ENCODE assay signal across 19 cellular contexts in the genomic region with DNA sequence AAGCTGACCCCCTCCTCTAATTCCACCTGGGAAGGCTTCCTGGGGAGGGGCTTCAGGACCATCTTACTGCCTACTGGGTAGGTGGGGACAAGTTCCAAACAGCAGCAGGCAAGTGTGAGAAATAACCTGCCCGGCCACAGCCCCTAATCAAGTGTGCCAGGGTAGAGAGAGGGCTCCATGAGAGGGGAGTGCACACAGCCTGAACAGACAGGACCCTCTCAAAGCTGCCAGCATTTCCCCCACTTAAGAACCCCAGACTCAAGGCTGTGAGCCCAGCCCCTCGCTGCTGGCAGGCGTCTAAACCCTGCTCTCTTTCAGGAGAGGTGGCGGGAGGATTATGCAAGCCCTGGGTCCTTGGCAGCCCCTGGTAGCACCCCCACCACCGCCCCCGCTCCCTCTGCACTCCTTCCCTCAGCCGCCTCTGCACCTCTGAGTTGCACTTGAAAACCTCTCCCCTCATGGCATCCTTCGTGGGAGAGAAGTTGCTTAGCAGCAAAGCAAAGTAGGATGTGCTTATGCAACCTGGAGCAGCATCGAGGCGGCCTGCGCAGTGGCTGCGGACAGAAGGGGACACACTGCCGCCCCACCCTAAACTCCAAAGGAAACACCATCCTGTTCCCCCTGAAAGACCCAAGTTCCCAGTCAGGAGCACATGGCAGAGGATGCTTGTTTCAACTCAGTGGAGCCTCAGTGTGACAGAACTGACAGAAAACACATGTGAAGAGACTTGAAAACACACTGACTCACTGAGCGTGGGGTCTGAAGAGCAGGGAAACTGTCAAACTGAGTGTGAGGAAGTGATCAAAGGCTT. TPM values are rescaled to one million over a fixed set of nuclear protein-coding genes. Genes with fewer than 3 reads are reported as not detected.
DNase-seq lines count a peak whose midpoint lies in the region; ATAC-seq lines count a peak whose summit lies in the region.
"Had no signal": no experiment of that assay in that cellular context is flagged by ENCODE, and none has a peak within 500 bp of the region (broad histone marks: within the 10 kb centered on the region; RNA-seq: fewer than 3 reads in every experiment).

No MANE protein-coding gene starts in this region.

- peaks cover 43% of the 10 kb centered on the region for H3K36me3 Mint-ChIP-seq in activated naive CD8-positive, alpha-beta T cell treated with anti-CD3 and anti-CD28 coated beads, Interleukin-2, amount 50 U/mL, for 24 hours (ENCODE audit: low read depth)
- peaks cover 17% of the 10 kb centered on the region for H3K36me3 Mint-ChIP-seq in activated naive CD8-positive, alpha-beta T cell treated with anti-CD3 and anti-CD28 coated beads for 36 hours
- H3K36me3 Mint-ChIP-seq in activated T-cell treated with anti-CD3 and anti-CD28 coated beads, Interleukin-2, amount 50 U/mL, for 72 hours (ENCODE audit: insufficient read depth in 2 of 2), result peaks cover 13 to 38% of the 10 kb centered on the region in 2 donors

- no peak for DNase-seq in activated naive CD8-positive, alpha-beta T cell treated with anti-CD3 and anti-CD28 coated beads, Interleukin-2, amount 50 U/mL, for 24 hours
- DNase-seq in activated naive CD8-positive, alpha-beta T cell treated with anti-CD3 and anti-CD28 coated beads for 36 hours, result no peak
- DNase-seq in activated T-cell treated with anti-CD3 and anti-CD28 coated beads, Interleukin-2, amount 50 U/mL, for 72 hours, result no peak
- DNase-seq in iPS-NIHi11 (ENCODE audit: low spot score) (peak; percentile 3), putamen (ENCODE audit: low spot score) (peak; percentile 85), DMS153 (lab: John Stamatoyannopoulos, UW) (no peak), NCI-H1417 treated with DMSO at 0.1 percent for 48 hours (lab: John Stamatoyannopoulos, UW) (no peak)
- DNase-seq: ACHN; AML-193; Caco-2; CD4-positive, CD25-positive, alpha-beta regulatory T cell; DMS79 treated with DMSO at 0.1 percent for 48 hours; GM23248; KBM-7; MV-4-11; NCI-H1436; NCI-H2029 treated with DMSO at 0.1 percent for 48 hours; NCI-H748 treated with DMSO at 0.1 percent for 48 hours; OCI-M1 had no signal

- no peak overlapping the region for H3K4me3 Mint-ChIP-seq in activated naive CD8-positive, alpha-beta T cell treated with anti-CD3 and anti-CD28 coated beads, Interleukin-2, amount 50 U/mL, for 24 hours
- no peak overlapping the region for H3K4me3 Mint-ChIP-seq in activated naive CD8-positive, alpha-beta T cell treated with anti-CD3 and anti-CD28 coated beads for 36 hours
- H3K4me3 Mint-ChIP-seq in activated T-cell treated with anti-CD3 and anti-CD28 coated beads, Interleukin-2, amount 50 U/mL, for 72 hours, result no peak overlapping the region

- no peak overlapping the region for H3K27ac Mint-ChIP-seq in activated naive CD8-positive, alpha-beta T cell treated with anti-CD3 and anti-CD28 coated beads, Interleukin-2, amount 50 U/mL, for 24 hours
- no peak overlapping the region for H3K27ac Mint-ChIP-seq in activated naive CD8-positive, alpha-beta T cell treated with anti-CD3 and anti-CD28 coated beads for 36 hours
- H3K27ac Mint-ChIP-seq in activated T-cell treated with anti-CD3 and anti-CD28 coated beads, Interleukin-2, amount 50 U/mL, for 72 hours, result peak overlapping the region; percentile 52
- H3K27ac Mint-ChIP-seq: CD4-positive, CD25-positive, alpha-beta regulatory T cell had no signal

- H3K4me1 Mint-ChIP-seq in activated naive CD8-positive, alpha-beta T cell treated with anti-CD3 and anti-CD28 coated beads, Interleukin-2, amount 50 U/mL, for 24 hours, result peaks cover 10% of the 10 kb centered on the region
- H3K4me1 Mint-ChIP-seq in activated naive CD8-positive, alpha-beta T cell treated with anti-CD3 and anti-CD28 coated beads for 36 hours, result peaks cover 13% of the 10 kb centered on the region
- peaks cover 16% of the 10 kb centered on the region for H3K4me1 Mint-ChIP-seq in activated T-cell treated with anti-CD3 and anti-CD28 coated beads, Interleukin-2, amount 50 U/mL, for 72 hours (ENCODE audit: low read depth)

- no peaks in the 10 kb centered on the region for H3K27me3 Mint-ChIP-seq in activated naive CD8-positive, alpha-beta T cell treated with anti-CD3 and anti-CD28 coated beads, Interleukin-2, amount 50 U/mL, for 24 hours
- no peaks in the 10 kb centered on the region for H3K27me3 Mint-ChIP-seq in activated naive CD8-positive, alpha-beta T cell treated with anti-CD3 and anti-CD28 coated beads for 36 hours
- H3K27me3 Mint-ChIP-seq in activated T-cell treated with anti-CD3 and anti-CD28 coated beads, Interleukin-2, amount 50 U/mL, for 72 hours (ENCODE audit: low read depth), result no peaks in the 10 kb centered on the region
- H3K27me3 Mint-ChIP-seq: CD4-positive, CD25-positive, alpha-beta regulatory T cell had no signal

- no peaks in the 10 kb centered on the region for H3K9me3 Mint-ChIP-seq in activated naive CD8-positive, alpha-beta T cell treated with anti-CD3 and anti-CD28 coated beads, Interleukin-2, amount 50 U/mL, for 24 hours
- no peaks in the 10 kb centered on the region for H3K9me3 Mint-ChIP-seq in activated naive CD8-positive, alpha-beta T cell treated with anti-CD3 and anti-CD28 coated beads for 36 hours
- H3K9me3 Mint-ChIP-seq in activated T-cell treated with anti-CD3 and anti-CD28 coated beads, Interleukin-2, amount 50 U/mL, for 72 hours, result no peaks in the 10 kb centered on the region

- ATAC-seq in activated naive CD8-positive, alpha-beta T cell treated with anti-CD3 and anti-CD28 coated beads, Interleukin-2, amount 50 U/mL, for 24 hours, result peak; percentile 55
- ATAC-seq in activated T-cell treated with anti-CD3 and anti-CD28 coated beads, Interleukin-2, amount 50 U/mL, for 72 hours (replicated peaks in 1 of 2), result peak in 1 of 2 donors; percentile 64

RNA-seq across cellular contexts. Expression of a gene that starts 10.5 kb away (rescaled TPM):
- total RNA-seq in activated naive CD8-positive, alpha-beta T cell treated with anti-CD3 and anti-CD28 coated beads for 36 hours, result 10 to 100 TPM; 58.8 to 62.0 TPM
- 10 to 100 TPM; 83.6 to 89.3 TPM for total RNA-seq in activated T-cell treated with anti-CD3 and anti-CD28 coated beads, Interleukin-2, amount 50 U/mL, for 72 hours

RNA-seq across cellular contexts. Expression of a gene that starts 15.3 kb away (rescaled TPM):
- 10 to 100 TPM; 70.7 to 74.0 TPM for total RNA-seq in activated naive CD8-positive, alpha-beta T cell treated with anti-CD3 and anti-CD28 coated beads for 36 hours
- 10 to 100 TPM; 66.0 to 67.0 TPM for total RNA-seq in activated T-cell treated with anti-CD3 and anti-CD28 coated beads, Interleukin-2, amount 50 U/mL, for 72 hours

RNA-seq across cellular contexts. Expression of a gene that starts 20.7 kb away (rescaled TPM):
- total RNA-seq in activated naive CD8-positive, alpha-beta T cell treated with anti-CD3 and anti-CD28 coated beads for 36 hours, result 1 to 10 TPM; 1.6 TPM
- 1 to 10 TPM; 3.1 to 3.5 TPM for total RNA-seq in activated T-cell treated with anti-CD3 and anti-CD28 coated beads, Interleukin-2, amount 50 U/mL, for 72 hours

RNA-seq across cellular contexts. Expression of a gene that starts 34.3 kb away (rescaled TPM):
- total RNA-seq in activated naive CD8-positive, alpha-beta T cell treated with anti-CD3 and anti-CD28 coated beads for 36 hours, result 10 to 100 TPM; 27.2 to 28.3 TPM
- 10 to 100 TPM; 22.1 to 22.6 TPM for total RNA-seq in activated T-cell treated with anti-CD3 and anti-CD28 coated beads, Interleukin-2, amount 50 U/mL, for 72 hours

RNA-seq across cellular contexts. Expression of a gene that starts 34.3 kb away (rescaled TPM):
- 1 to 10 TPM; 4.5 to 4.9 TPM for total RNA-seq in activated naive CD8-positive, alpha-beta T cell treated with anti-CD3 and anti-CD28 coated beads for 36 hours
- total RNA-seq in activated T-cell treated with anti-CD3 and anti-CD28 coated beads, Interleukin-2, amount 50 U/mL, for 72 hours, result 1 to 10 TPM; 7.8 to 9.6 TPM

Comparison
In these comparisons a context has a peak if more than half of its experiments do, and no peak if none do; other contexts are left out.
1. DNase-seq: peak in iPS-NIHi11 (single experiment) and putamen (single experiment); none in activated naive CD8-positive, alpha-beta T cell treated with anti-CD3 and anti-CD28 coated beads, Interleukin-2, amount 50 U/mL, for 24 hours (single experiment), activated naive CD8-positive, alpha-beta T cell treated with anti-CD3 and anti-CD28 coated beads for 36 hours (single experiment), activated T-cell treated with anti-CD3 and anti-CD28 coated beads, Interleukin-2, amount 50 U/mL, for 72 hours (0 of 2), DMS153 (single experiment) and NCI-H1417 treated with DMSO at 0.1 percent for 48 hours (single experiment).